7 cellular contexts compared by ENCODE assay signal in genomic region chr15:40872791-40873526, GRCh38. TPM values are rescaled to one million over a fixed set of nuclear protein-coding genes. Genes with fewer than 3 reads are reported as not detected.
DNase-seq lines count a peak whose midpoint lies in the region; ATAC-seq and TF ChIP-seq lines count a peak whose summit lies in the region.
"Had no signal": no experiment of that assay in that cellular context is flagged by ENCODE, and none has a peak within 500 bp of the region (broad histone marks: within the 10 kb centered on the region; RNA-seq: fewer than 3 reads in every experiment).

No MANE protein-coding gene starts in this region.

- peak overlapping the region; percentile 64; the same call in 1 of the 2 replicates for H3K9ac ChIP-seq in ES-I3 (ENCODE audit: low read depth, low read length)

- no peak overlapping the region for H3K27ac ChIP-seq in WERI-Rb-1
- H3K27ac ChIP-seq: ascending aorta had no signal

- no peaks in the 10 kb centered on the region for H3K27me3 ChIP-seq in WERI-Rb-1 (ENCODE audit: insufficient read depth, low read depth, severe bottlenecking)
- H3K27me3 ChIP-seq: ascending aorta had no signal

- H3K4me1 ChIP-seq in ES-I3 (ENCODE audit: insufficient read depth, low read length): peaks cover 9% of the 10 kb centered on the region; the same call in 1 of the 2 replicates

- H3K27me3 Mint-ChIP-seq in naive B cell: peaks cover 0 to 7% (median 5%) of the 10 kb centered on the region in 3 donors

- DNase-seq in WERI-Rb-1: no peak
- no peak for DNase-seq in naive B cell
- no peak for DNase-seq in erythroblast (lab: John Stamatoyannopoulos, UW)
- no peak for DNase-seq in cortex of kidney (lab: John Stamatoyannopoulos, UW)

- no peak for TF ChIP-seq POLR2A in erythroblast (IDR thresholded peaks at IDR 0.05; ENCODE audit: low read length)

- no peaks in the 10 kb centered on the region for H3K9me3 Mint-ChIP-seq in naive B cell

- peak overlapping the region; percentile 29 to 91 (median 82) for H3K4me3 Mint-ChIP-seq in naive B cell

- no peaks in the 10 kb centered on the region for H3K9me3 ChIP-seq in ES-I3 (ENCODE audit: control insufficient read depth, insufficient read depth, low read length)
- no peaks in the 10 kb centered on the region for H3K9me3 ChIP-seq in WERI-Rb-1 (ENCODE audit: severe bottlenecking)
- H3K9me3 ChIP-seq: ascending aorta had no signal

- ATAC-seq in naive B cell (ENCODE audit: low read depth in 2 of 2) (no peak), HG03108 (IDR thresholded peaks at IDR 0.05; ENCODE audit: unreplicated experiment) (no peak)

- peak overlapping the region; percentile 66 for H3K4me3 ChIP-seq in WERI-Rb-1 (ENCODE audit: low read depth, low read length)

- no peaks in the 10 kb centered on the region for H3K36me3 ChIP-seq in ES-I3 (ENCODE audit: insufficient read depth, low read length)
- H3K36me3 ChIP-seq in WERI-Rb-1: no peaks in the 10 kb centered on the region
- H3K36me3 ChIP-seq: ascending aorta had no signal

- TF ChIP-seq CTCF in WERI-Rb-1 (IDR thresholded peaks at IDR 0.05; ENCODE audit: low read depth, low read length): no peak

- H3K36me3 Mint-ChIP-seq in naive B cell: no peaks in the 10 kb centered on the region

- peaks cover 15 to 17% (median 16%) of the 10 kb centered on the region in 3 donors for H3K4me1 Mint-ChIP-seq in naive B cell

- no peak overlapping the region for H3K27ac Mint-ChIP-seq in naive B cell

RNA-seq across cellular contexts. Expression of gene RHOV, which starts 1.1 kb away (rescaled TPM):
- polyA plus RNA-seq in naive B cell (ENCODE audit: low read depth in 6 of 6): not detected

RNA-seq across cellular contexts. Expression of gene VPS18, which starts 21.3 kb away (rescaled TPM):
- 10 to 100 TPM; 21.2 to 33.6 (median 23.5) TPM for polyA plus RNA-seq in naive B cell (ENCODE audit: low read depth in 6 of 6)

RNA-seq across cellular contexts. Expression of gene SPINT1, which starts 29.1 kb away (rescaled TPM):
- 1 to 10 TPM; 3.8 to 7.0 (median 5.4) TPM for polyA plus RNA-seq in naive B cell (ENCODE audit: low read depth in 6 of 6)

RNA-seq across cellular contexts. Expression of gene PPP1R14D, which starts 44.5 kb away (rescaled TPM):
- polyA plus RNA-seq in naive B cell (ENCODE audit: low read depth in 6 of 6): not detected

RNA-seq across cellular contexts. Expression of gene DLL4, which starts 56.2 kb away (rescaled TPM):
- not detected for polyA plus RNA-seq in naive B cell (ENCODE audit: low read depth in 6 of 6)
